ENCODE assay signal across 9 cellular contexts in the genomic region with DNA sequence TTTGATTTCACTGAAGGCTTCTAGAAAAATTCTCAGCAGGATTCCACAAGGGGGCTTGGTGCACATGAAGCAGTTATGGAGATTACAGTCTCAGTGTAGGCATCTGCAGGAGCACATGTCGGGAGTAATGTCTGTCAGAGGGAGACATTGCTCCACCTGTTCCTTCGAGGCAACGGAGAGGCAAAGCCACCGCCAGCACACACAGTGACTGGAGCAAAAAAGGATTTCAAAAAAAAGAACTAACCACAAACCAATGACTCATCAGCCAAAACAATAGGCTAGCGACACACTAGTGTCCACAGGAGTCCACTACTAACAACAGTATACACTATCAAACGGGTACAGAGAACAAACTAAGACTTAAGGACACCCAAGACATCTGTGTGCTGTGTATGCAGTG.
DNase-seq lines count a peak whose midpoint lies in the region; ATAC-seq and FAIRE-seq lines count a peak whose summit lies in the region.
"Had no signal": no experiment of that assay in that cellular context is flagged by ENCODE, and none has a peak within 500 bp of the region (broad histone marks: within the 10 kb centered on the region; RNA-seq: fewer than 3 reads in every experiment).

No MANE protein-coding gene starts in this region.

- no peaks in the 10 kb centered on the region for H3K9me3 ChIP-seq in BLaER1

- H3K27me3 ChIP-seq in BLaER1: no peaks in the 10 kb centered on the region

- H3K4me2 ChIP-seq in BLaER1: peak overlapping the region; percentile 5; the same call in 1 of the 2 replicates

- peaks cover 99% of the 10 kb centered on the region for H3K36me3 Mint-ChIP-seq in activated T-helper 17 cell treated with anti-CD3 and anti-CD28 coated beads, Interleukin-2, amount 50 U/mL, for 72 hours (ENCODE audit: low read depth)

- peak overlapping the region; percentile 76 for H3K27ac Mint-ChIP-seq in activated T-helper 17 cell treated with anti-CD3 and anti-CD28 coated beads, Interleukin-2, amount 50 U/mL, for 72 hours

- H3K9me3 Mint-ChIP-seq in activated T-helper 17 cell treated with anti-CD3 and anti-CD28 coated beads, Interleukin-2, amount 50 U/mL, for 72 hours: no peaks in the 10 kb centered on the region

- H3K4me3 Mint-ChIP-seq in activated T-helper 17 cell treated with anti-CD3 and anti-CD28 coated beads, Interleukin-2, amount 50 U/mL, for 72 hours: peak overlapping the region; percentile 6

- H4K20me1 ChIP-seq in BLaER1: peaks cover 31% of the 10 kb centered on the region; the same call in 1 of the 2 replicates

- H3K4me1 ChIP-seq in BLaER1: peaks cover 20% of the 10 kb centered on the region

- H3K36me3 ChIP-seq in BLaER1: peaks cover 86% of the 10 kb centered on the region

- H3K4me1 Mint-ChIP-seq in activated T-helper 17 cell treated with anti-CD3 and anti-CD28 coated beads, Interleukin-2, amount 50 U/mL, for 72 hours: peaks cover 6% of the 10 kb centered on the region

- 0 out of 2 replicates have a peak overlapping the region, but pooled peaks have one; percentile 18 for H3K9ac ChIP-seq in BLaER1

- DNase-seq in HTR-8/SVneo (ENCODE audit: insufficient read length, low spot score) (peak; percentile 15), inferior parietal cortex (ENCODE audit: extremely low spot score) (peak; percentile 49), NCI-H1436 treated with DMSO at 0.1 percent for 48 hours (lab: John Stamatoyannopoulos, UW) (no peak), NCI-H1436 (lab: John Stamatoyannopoulos, UW) (no peak)
- no peak for DNase-seq in stimulated activated CD4-positive, alpha-beta T cell treated with anti-CD3 and anti-CD28 coated beads, Interleukin-15, amount 100 ng/mL, for 24 hours

- no peaks in the 10 kb centered on the region for H3K27me3 Mint-ChIP-seq in activated T-helper 17 cell treated with anti-CD3 and anti-CD28 coated beads, Interleukin-2, amount 50 U/mL, for 72 hours

- FAIRE-seq in HTR-8/SVneo (lab: Jason Lieb, UNC): no peak
- FAIRE-seq: GM18507 had no signal

- peak; percentile 61 for ATAC-seq in activated T-helper 17 cell treated with anti-CD3 and anti-CD28 coated beads, Interleukin-2, amount 50 U/mL, for 72 hours (replicated peaks)
- ATAC-seq in HG03457 (IDR thresholded peaks at IDR 0.05; ENCODE audit: unreplicated experiment): no peak

- H3K27ac ChIP-seq in BLaER1: no peak overlapping the region

- H3K4me3 ChIP-seq in BLaER1: no peak overlapping the region

Comparison
In these comparisons a context has a peak if more than half of its experiments do, and no peak if none do; other contexts are left out.
1. DNase-seq: peak in HTR-8/SVneo (single experiment) and inferior parietal cortex (single experiment); none in NCI-H1436 treated with DMSO at 0.1 percent for 48 hours (single experiment), stimulated activated CD4-positive, alpha-beta T cell treated with anti-CD3 and anti-CD28 coated beads, Interleukin-15, amount 100 ng/mL, for 24 hours (single experiment) and NCI-H1436 (single experiment).